ENCODE assay signal across 14 cellular contexts in the genomic region with DNA sequence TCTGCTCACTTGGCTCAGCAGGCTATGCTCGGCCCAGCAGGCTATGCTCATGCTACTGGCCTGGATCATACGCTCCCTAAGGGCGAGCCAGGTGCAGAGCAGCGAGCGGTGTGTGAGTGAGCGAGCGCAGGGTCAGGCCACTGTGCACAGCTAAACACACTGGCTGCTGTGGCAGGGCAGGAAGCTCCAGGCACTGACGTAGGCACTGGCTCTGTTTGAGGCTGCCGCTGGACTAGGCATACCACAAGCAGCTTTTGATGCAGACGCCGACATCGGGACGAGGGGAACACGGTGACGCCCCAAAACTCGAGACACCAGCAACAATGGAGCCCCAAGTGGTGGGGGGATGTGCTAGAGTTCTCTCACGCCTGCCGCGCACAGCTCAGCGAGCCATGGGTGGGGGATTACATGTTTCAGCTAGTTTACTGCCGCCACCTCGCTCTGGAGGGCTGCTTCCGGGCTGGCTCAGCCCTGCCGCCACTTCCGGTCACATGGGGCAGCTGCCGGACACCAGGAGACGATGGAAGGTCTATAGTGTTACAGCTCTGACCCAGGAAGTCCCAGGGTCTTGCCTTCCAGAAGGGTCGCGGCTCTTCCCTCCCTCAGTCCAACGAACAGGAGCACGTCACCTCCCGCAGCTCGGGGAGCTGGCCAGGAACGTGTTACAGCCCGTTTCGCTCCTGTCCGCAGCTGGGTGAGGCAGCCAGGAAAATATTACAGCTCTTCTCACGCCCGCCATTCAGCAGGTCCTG.
DNase-seq lines count a peak whose midpoint lies in the region; ATAC-seq, FAIRE-seq and TF ChIP-seq lines count a peak whose summit lies in the region.
"Had no signal": no experiment of that assay in that cellular context is flagged by ENCODE, and none has a peak within 500 bp of the region (broad histone marks: within the 10 kb centered on the region; RNA-seq: fewer than 3 reads in every experiment).

No MANE protein-coding gene starts in this region.

- no peak overlapping the region for H3K27ac ChIP-seq in HepG2 (ENCODE audit: extremely low read length, insufficient read depth, low read length)
- H3K27ac ChIP-seq: BLaER1, colonic mucosa had no signal

- DNase-seq in DMS53 treated with DMSO at 0.1 percent for 48 hours (lab: John Stamatoyannopoulos, UW; ENCODE audit: unreplicated experiment): peak; percentile 96
- peak; percentile 26 to 93 (median 84) for DNase-seq in NCI-H1417 (lab: John Stamatoyannopoulos, UW)
- peak; percentile 54 for DNase-seq in OCI-M1 (lab: John Stamatoyannopoulos, UW)
- DNase-seq in HepG2 (ENCODE audit: low spot score): no peak
- DNase-seq in MV-4-11 (lab: John Stamatoyannopoulos, UW): no peak
- DNase-seq in NAMALWA (ENCODE audit: low spot score): no peak
- DNase-seq: activated T-cell treated with anti-CD3 and anti-CD28 coated beads for 4 hours, colonic mucosa, NCI-H2171, SHP77 had no signal

- H3K9ac ChIP-seq in HepG2 (ENCODE audit: insufficient read depth, low read depth, low read length): no peak overlapping the region
- H3K9ac ChIP-seq: BLaER1 had no signal

- H4K20me1 ChIP-seq in HepG2 (ENCODE audit: insufficient read depth, low read length): no peaks in the 10 kb centered on the region
- H4K20me1 ChIP-seq: BLaER1 had no signal

- POLR2A ChIA-PET in HepG2 (lab: Yijun Ruan, JAX): no interaction called here

- H3K4me2 ChIP-seq in HepG2 (ENCODE audit: low read depth, low read length): peak overlapping the region; percentile 2; the same call in 1 of the 2 replicates
- H3K4me2 ChIP-seq: BLaER1 had no signal

- no peak for TF ChIP-seq POLR2A in HepG2 (IDR thresholded peaks at IDR 0.05; ENCODE audit: insufficient read depth in 1 of 2, low read depth in 2 of 2, low read length in 2 of 2)

- no peaks in the 10 kb centered on the region for H3K36me3 ChIP-seq in HepG2 (replicated peaks in 1 of 2; ENCODE audit: control insufficient read depth in 1 of 2, insufficient read depth in 2 of 2, low read length in 2 of 2)
- H3K36me3 ChIP-seq: BLaER1, colonic mucosa had no signal

- ATAC-seq in HepG2 (peak; percentile 53), HG02571 (IDR thresholded peaks at IDR 0.05; ENCODE audit: unreplicated experiment) (no peak), HG03135 (IDR thresholded peaks at IDR 0.05; ENCODE audit: unreplicated experiment) (no peak)

- intact Hi-C loops in HepG2 (cut with micrococcal nuclease; ENCODE audit: unreplicated experiment): no loop called here

- WGBS in HepG2 (ENCODE audit: low lambda C conversion rate): 54% methylated on average over 38 of the region's 39 CpGs

- FAIRE-seq in HepG2 (lab: Jason Lieb, UNC): no peak
- FAIRE-seq: GM18507 had no signal

- CTCF ChIA-PET in HepG2 (lab: Yijun Ruan, JAX; ENCODE audit: low intra/inter-chr PET ratio, low total read pairs): no interaction called here

- no peak overlapping the region for H2AFZ ChIP-seq in HepG2 (ENCODE audit: low read length)

- H3K4me3 ChIP-seq in HepG2 (replicated peaks in 1 of 3; ENCODE audit: insufficient read depth in 1 of 3, low read depth in 2 of 3, low read length in 3 of 3): no peak overlapping the region; a peak in 1 of 6 replicates
- H3K4me3 ChIP-seq: BLaER1, colonic mucosa had no signal

- no peak for TF ChIP-seq CTCF in HepG2 (CRISPR knock-in tag; IDR thresholded peaks at IDR 0.05)

- in situ Hi-C loops in HepG2 (cut with HindIII; ENCODE audit: extremely low pct_ligation_motif_present, low pct_unique_long_range_greater_than_20kb): no loop called here

- no peaks in the 10 kb centered on the region for H3K79me2 ChIP-seq in HepG2 (ENCODE audit: insufficient read depth, low read length)

- TF ChIP-seq EP300 in HepG2 (IDR thresholded peaks at IDR 0.05; ENCODE audit: low read depth in 2 of 2, low read length in 2 of 2) (no peak), HepG2 (CRISPR knock-in tag; IDR thresholded peaks at IDR 0.05; ENCODE audit: borderline replicate concordance) (no peak)

- BruUV-seq in HepG2 (replicated peaks; lab: Mats Ljungman, UMichigan): no TSS peak

- no peak for TF ChIP-seq RAD21 in HepG2 (CRISPR knock-in tag; IDR thresholded peaks at IDR 0.05)

- H3K9me3 ChIP-seq in HepG2 (ENCODE audit: low read length): peaks cover 55% of the 10 kb centered on the region
- H3K9me3 ChIP-seq: BLaER1, colonic mucosa had no signal

- H3K27me3 ChIP-seq in HepG2 (ENCODE audit: control insufficient read depth in 1 of 2, insufficient read depth in 2 of 2, low read length in 2 of 2): no peaks in the 10 kb centered on the region
- H3K27me3 ChIP-seq: BLaER1, colonic mucosa had no signal

- no peaks in the 10 kb centered on the region for H3K4me1 ChIP-seq in HepG2 (ENCODE audit: insufficient read depth, low read length)
- H3K4me1 ChIP-seq: BLaER1, colonic mucosa had no signal

TF ChIP-seq in HepG2, 621 proteins besides CTCF, POLR2A, EP300 and RAD21 (continues in another document):
- TF ChIP-seq NFE2 (CRISPR knock-in tag; IDR thresholded peaks at IDR 0.05): no peak
- no peak for TF ChIP-seq NFE2L2 (IDR thresholded peaks at IDR 0.05; ENCODE audit: low read length)
- TF ChIP-seq MIXL1 (CRISPR knock-in tag; IDR thresholded peaks at IDR 0.05): no peak
- peak; percentile 39; the same call in 1 of the 2 replicates for TF ChIP-seq GABPA (IDR thresholded peaks at IDR 0.05; ENCODE audit: low read depth, low read length)
- TF ChIP-seq GABPA (CRISPR knock-in tag; IDR thresholded peaks at IDR 0.05; ENCODE audit: low read depth): no peak
- TF ChIP-seq USF2 (IDR thresholded peaks at IDR 0.05; ENCODE audit: low read depth, low read length): no peak
- TF ChIP-seq USF2 (CRISPR knock-in tag; IDR thresholded peaks at IDR 0.05; ENCODE audit: borderline replicate concordance): peak; percentile 19; the same call in 1 of the 2 replicates
- no peak for TF ChIP-seq ZSCAN5A (CRISPR knock-in tag; IDR thresholded peaks at IDR 0.05; ENCODE audit: borderline replicate concordance)
- no peak for TF ChIP-seq ZNF563 (CRISPR knock-in tag; IDR thresholded peaks at IDR 0.05)
- peak; percentile 24; the same call in 1 of the 2 replicates for TF ChIP-seq ZNF687 (CRISPR knock-in tag; IDR thresholded peaks at IDR 0.05)
- peak; percentile 74 for TF ChIP-seq GABPB1 (CRISPR knock-in tag; IDR thresholded peaks at IDR 0.05)
- peak; percentile 45; the same call in 1 of the 2 replicates for TF ChIP-seq ZMYM4 (CRISPR knock-in tag; IDR thresholded peaks at IDR 0.05)
- no peak for TF ChIP-seq ZNF768 (CRISPR knock-in tag; IDR thresholded peaks at IDR 0.05)
- no peak for TF ChIP-seq FIP1L1 (IDR thresholded peaks at IDR 0.05; ENCODE audit: borderline replicate concordance, insufficient read depth, low read depth, low read length)

Comparison
In these comparisons a context has a peak if more than half of its experiments do, and no peak if none do; other contexts are left out.
1. DNase-seq: peak in DMS53 treated with DMSO at 0.1 percent for 48 hours (single experiment), NCI-H1417 (3 of 3) and OCI-M1 (single experiment); none in HepG2 (single experiment), MV-4-11 (single experiment) and NAMALWA (single experiment).